13 cellular contexts compared by ENCODE assay signal in genomic region chr1:115282825-115283224, GRCh38. TPM values are rescaled to one million over a fixed set of nuclear protein-coding genes. Genes with fewer than 3 reads are reported as not detected.
DNase-seq lines count a peak whose midpoint lies in the region; ATAC-seq and TF ChIP-seq lines count a peak whose summit lies in the region.
"Had no signal": no experiment of that assay in that cellular context is flagged by ENCODE, and none has a peak within 500 bp of the region (broad histone marks: within the 10 kb centered on the region; RNA-seq: fewer than 3 reads in every experiment).

No MANE protein-coding gene starts in this region.

- H3K27me3 Mint-ChIP-seq in glutamatergic neuron (ENCODE audit: unreplicated experiment): peaks cover 4% of the 10 kb centered on the region
- H3K27me3 Mint-ChIP-seq: activated CD4-positive, alpha-beta T cell treated with anti-CD3 and anti-CD28 coated beads, Interleukin-2, amount 10 ng/mL, durations not matched to agents 24 days and 14 days had no signal

- no peak for TF ChIP-seq POLR2A in adrenal gland (IDR thresholded peaks at IDR 0.05)

- intact Hi-C loops in adrenal gland (cut with DNase I): no loop called here
- intact Hi-C loops in left ventricle myocardium superior (cut with micrococcal nuclease): no loop called here

- no peak overlapping the region for H3K4me3 Mint-ChIP-seq in glutamatergic neuron (ENCODE audit: unreplicated experiment)
- H3K4me3 Mint-ChIP-seq: activated CD4-positive, alpha-beta T cell treated with anti-CD3 and anti-CD28 coated beads, Interleukin-2, amount 10 ng/mL, durations not matched to agents 24 days and 14 days had no signal

- no peaks in the 10 kb centered on the region for H3K36me3 Mint-ChIP-seq in glutamatergic neuron (ENCODE audit: unreplicated experiment)

- H3K27me3 ChIP-seq in adrenal gland (no peaks in the 10 kb centered on the region), rectal smooth muscle tissue (ENCODE audit: control insufficient read depth, insufficient read depth, low read length) (no peaks in the 10 kb centered on the region)
- H3K27me3 ChIP-seq: brain microvascular endothelial cell had no signal

- no peaks in the 10 kb centered on the region for H3K4me1 ChIP-seq in adrenal gland (replicated peaks in 1 of 2)
- H3K4me1 ChIP-seq in rectal smooth muscle tissue (ENCODE audit: control insufficient read depth, insufficient read depth, low read length): no peaks in the 10 kb centered on the region

- H3K9me3 ChIP-seq in adrenal gland (replicated peaks in 1 of 3): no peaks in the 10 kb centered on the region

- H3K4me3 ChIP-seq in adrenal gland: no peak overlapping the region
- H3K4me3 ChIP-seq in rectal smooth muscle tissue (ENCODE audit: low read length): no peak overlapping the region

- peak; percentile 12 for DNase-seq in CMK (ENCODE audit: low read depth)
- peak in 6 of 7 donors; percentile 48 to 80 (median 62) for DNase-seq in adrenal gland
- DNase-seq in left ventricle myocardium superior: peak; percentile 85
- no peak for DNase-seq in glutamatergic neuron
- no peak for DNase-seq in OCI-M2 (lab: John Stamatoyannopoulos, UW; ENCODE audit: unreplicated experiment)
- no peak for DNase-seq in HuH-7 (ENCODE audit: low spot score)
- DNase-seq: activated CD4-positive, alpha-beta T cell treated with anti-CD3 and anti-CD28 coated beads, Interleukin-2, amount 10 ng/mL, durations not matched to agents 24 days and 14 days; brain microvascular endothelial cell; NCI-H2227 treated with DMSO at 0.1 percent for 48 hours; PC-3 had no signal

- TF ChIP-seq CTCF in adrenal gland (IDR thresholded peaks at IDR 0.05) (no peak), glutamatergic neuron (IDR thresholded peaks at IDR 0.05; ENCODE audit: partially characterized antibody, unreplicated experiment) (no peak)

- H3K36me3 ChIP-seq in adrenal gland (replicated peaks in 1 of 2) (no peaks in the 10 kb centered on the region), rectal smooth muscle tissue (ENCODE audit: control insufficient read depth, insufficient read depth, low read length) (no peaks in the 10 kb centered on the region)
- H3K36me3 ChIP-seq: brain microvascular endothelial cell had no signal

- H3K27ac ChIP-seq in adrenal gland (peak overlapping the region in 3 of 5 donors; percentile 72 to 94 (median 83)), rectal smooth muscle tissue (ENCODE audit: low read depth, low read length) (peak overlapping the region; percentile 15)
- H3K27ac ChIP-seq: brain microvascular endothelial cell had no signal

- H3K9me3 Mint-ChIP-seq in glutamatergic neuron (ENCODE audit: unreplicated experiment): no peaks in the 10 kb centered on the region
- H3K9me3 Mint-ChIP-seq: activated CD4-positive, alpha-beta T cell treated with anti-CD3 and anti-CD28 coated beads, Interleukin-2, amount 10 ng/mL, durations not matched to agents 24 days and 14 days had no signal

- 65 to 77% (median 69%) methylated on average over 7 to 11 of the region's 11 CpGs for WGBS in adrenal gland, 4 donors

- peaks cover 7% of the 10 kb centered on the region for H3K4me1 Mint-ChIP-seq in glutamatergic neuron (ENCODE audit: low read depth, unreplicated experiment)
- H3K4me1 Mint-ChIP-seq: activated CD4-positive, alpha-beta T cell treated with anti-CD3 and anti-CD28 coated beads, Interleukin-2, amount 10 ng/mL, durations not matched to agents 24 days and 14 days had no signal

- ATAC-seq in left ventricle myocardium superior: peak; percentile 94
- ATAC-seq in GM21619 (IDR thresholded peaks at IDR 0.05; ENCODE audit: unreplicated experiment): no peak
- ATAC-seq: PC-3 had no signal

- H3K27ac Mint-ChIP-seq in glutamatergic neuron (ENCODE audit: unreplicated experiment): no peak overlapping the region
- H3K27ac Mint-ChIP-seq: activated CD4-positive, alpha-beta T cell treated with anti-CD3 and anti-CD28 coated beads, Interleukin-2, amount 10 ng/mL, durations not matched to agents 24 days and 14 days had no signal

- H3K9ac ChIP-seq in rectal smooth muscle tissue (ENCODE audit: low read length): no peak overlapping the region

RNA-seq across cellular contexts. Expression of gene NGF, which starts 55.2 kb away (rescaled TPM):
- total RNA-seq in adrenal gland (1 to 10 TPM in 7 of 8 donors, under 1 TPM in 1; 0.81 to 2.3 (median 1.5) TPM), left ventricle myocardium superior (3.2 TPM), glutamatergic neuron (ENCODE audit: unreplicated experiment) (0.83 TPM)
- 1 to 10 TPM; 1.5 to 6.9 (median 4.1) TPM for polyA plus RNA-seq in adrenal gland
- total RNA-seq: activated CD4-positive, alpha-beta T cell treated with anti-CD3 and anti-CD28 coated beads, Interleukin-2, amount 10 ng/mL, durations not matched to agents 24 days and 14 days; T-helper 1 cell treated with Interleukin-12 subunit alpha and Interleukin-12 subunit beta and Interleukin-4 antibody, amounts not matched to agents 30 ng/mL and 1 ng/mL, for 36 hours had no signal

Comparison
In these comparisons a context has a peak if more than half of its experiments do, and no peak if none do; other contexts are left out.
1. DNase-seq: peak in CMK (single experiment), adrenal gland (6 of 7) and left ventricle myocardium superior (single experiment); none in glutamatergic neuron (single experiment), OCI-M2 (single experiment) and HuH-7 (single experiment).